In genomic region chr1:184888505-184888904, GRCh38 we compare ENCODE assay signal across 16 cellular contexts.
A peak's percentile ranks its signal among the peaks of the same experiment; 100 is the strongest.
DNase-seq lines count a peak whose midpoint lies in the region; ATAC-seq and TF ChIP-seq lines count a peak whose summit lies in the region.
"Had no signal": no experiment of that assay in that cellular context is flagged by ENCODE, and none has a peak within 500 bp of the region (broad histone marks: within the 10 kb centered on the region; RNA-seq: fewer than 3 reads in every experiment).

No MANE protein-coding gene starts in this region.

- H3K27ac Mint-ChIP-seq in brain, result peak overlapping the region in 4 of 5 experiments; percentile 3 to 79 (median 26)
- H3K27ac Mint-ChIP-seq: activated T-helper 2 cell treated with anti-CD3 and anti-CD28 coated beads, Interferon-gamma antibody, Interleukin-2, Interleukin-4, amounts not matched to agents 10 μg/mL and 5 μg/mL and 100 μg/mL, durations not matched to agents 14 hours and 24 hours and 36 hours; CD8-positive, alpha-beta T cell; dendritic cell treated with granulocyte-macrophage colony-stimulating factor and Interleukin-4, amounts not matched to agents 40 ng/mL and 50 ng/mL, for 4 days had no signal

- no peak for ATAC-seq in HG03139 (IDR thresholded peaks at IDR 0.05; ENCODE audit: unreplicated experiment)
- no peak for ATAC-seq in GM19395 (IDR thresholded peaks at IDR 0.05; ENCODE audit: unreplicated experiment)
- ATAC-seq: CD8-positive, alpha-beta T cell had no signal

- POLR2A ChIA-PET in OCI-LY7 (lab: Charles Lee), result interaction anchor here (0.6 kb wide), 1 partner anchor 978 kb away, joined by 4 read pairs; no protein-coding TSS in a partner anchor

- peak; percentile 71 for DNase-seq in AG10803 (ENCODE audit: low read depth)
- peak; percentile 6 for DNase-seq in HuH-7.5 (ENCODE audit: low spot score)
- DNase-seq in iris pigment epithelial cell (ENCODE audit: low read depth), result peak; percentile 77
- DNase-seq in OCI-LY7 (ENCODE audit: low spot score), result no peak
- no peak for DNase-seq in NCI-H526 treated with DMSO at 0.1 percent for 48 hours (lab: John Stamatoyannopoulos, UW)
- DNase-seq: CD8-positive, alpha-beta T cell; Kasumi-1; midbrain; NCI-H510A; retina; SJCRH30 had no signal

- no peaks in the 10 kb centered on the region for H3K4me1 ChIP-seq in OCI-LY7 (ENCODE audit: insufficient read depth, low read length, poor library complexity, severe bottlenecking)
- H3K4me1 ChIP-seq: SJCRH30 had no signal

- no peaks in the 10 kb centered on the region for H3K79me2 ChIP-seq in OCI-LY7 (ENCODE audit: insufficient read depth, low read depth, low read length)

- no peaks in the 10 kb centered on the region for H3K9me3 ChIP-seq in OCI-LY7 (ENCODE audit: low read length)
- H3K9me3 ChIP-seq: SJCRH30 had no signal

- peaks cover 3% of the 10 kb centered on the region for H3K27me3 Mint-ChIP-seq in brain
- H3K27me3 Mint-ChIP-seq: dendritic cell treated with granulocyte-macrophage colony-stimulating factor and Interleukin-4, amounts not matched to agents 40 ng/mL and 50 ng/mL, for 4 days had no signal

- H3K9me3 Mint-ChIP-seq in brain, result no peaks in the 10 kb centered on the region
- H3K9me3 Mint-ChIP-seq: activated T-helper 2 cell treated with anti-CD3 and anti-CD28 coated beads, Interferon-gamma antibody, Interleukin-2, Interleukin-4, amounts not matched to agents 10 μg/mL and 5 μg/mL and 100 μg/mL, durations not matched to agents 14 hours and 24 hours and 36 hours; CD8-positive, alpha-beta T cell; dendritic cell treated with granulocyte-macrophage colony-stimulating factor and Interleukin-4, amounts not matched to agents 40 ng/mL and 50 ng/mL, for 4 days had no signal

- H3K36me3 ChIP-seq in OCI-LY7 (ENCODE audit: insufficient read depth, low read length), result no peaks in the 10 kb centered on the region
- H3K36me3 ChIP-seq: SJCRH30 had no signal

- TF ChIP-seq CTCF in AG10803 (conservative IDR thresholded peaks at IDR 0.05; ENCODE audit: low read length) (no peak), brain (conservative IDR thresholded peaks at IDR 0.05) (no peak), OCI-LY7 (conservative IDR thresholded peaks at IDR 0.05; ENCODE audit: low read length) (no peak)

- H4K20me1 ChIP-seq in OCI-LY7 (ENCODE audit: insufficient read depth, low read length), result no peaks in the 10 kb centered on the region

- CTCF ChIA-PET in OCI-LY7 (lab: Charles Lee; ENCODE audit: unreplicated experiment), result no interaction called here

- no peak overlapping the region for H3K27ac ChIP-seq in OCI-LY7 (ENCODE audit: low read depth, low read length, poor library complexity, severe bottlenecking)
- H3K27ac ChIP-seq: SJCRH30 had no signal

- H3K36me3 Mint-ChIP-seq in brain, result no peaks in the 10 kb centered on the region

- peaks cover 38% of the 10 kb centered on the region for H3K4me1 Mint-ChIP-seq in brain

- H3K4me2 ChIP-seq in OCI-LY7 (ENCODE audit: low read length), result no peak overlapping the region

- no peak overlapping the region for H2AFZ ChIP-seq in OCI-LY7 (ENCODE audit: low read length)

- peak overlapping the region in 1 of 5 experiments; percentile 15 for H3K4me3 Mint-ChIP-seq in brain
- H3K4me3 Mint-ChIP-seq: CD8-positive, alpha-beta T cell; dendritic cell treated with granulocyte-macrophage colony-stimulating factor and Interleukin-4, amounts not matched to agents 40 ng/mL and 50 ng/mL, for 4 days had no signal

- H3K4me3 ChIP-seq in AG10803 (ENCODE audit: low read length) (no peak overlapping the region), OCI-LY7 (ENCODE audit: low read depth, low read length, poor library complexity, severe bottlenecking) (no peak overlapping the region)
- H3K4me3 ChIP-seq: SJCRH30 had no signal

- intact Hi-C loops in OCI-LY7 (cut with micrococcal nuclease; ENCODE audit: unreplicated experiment), result no loop called here

- BruUV-seq in OCI-LY7 (replicated peaks; lab: Mats Ljungman, UMichigan), result no TSS peak

- no peaks in the 10 kb centered on the region for H3K9me2 ChIP-seq in OCI-LY7 (ENCODE audit: insufficient read depth, low read length)

Comparison
In these comparisons a context has a peak if more than half of its experiments do, and no peak if none do; other contexts are left out.
1. DNase-seq: peak in AG10803 (single experiment), HuH-7.5 (single experiment) and iris pigment epithelial cell (single experiment); none in OCI-LY7 (single experiment) and NCI-H526 treated with DMSO at 0.1 percent for 48 hours (single experiment).